ENCODE assay signal across 8 cellular contexts in genomic region chr18:33839452-33840225, GRCh38.
DNase-seq lines count a peak whose midpoint lies in the region; ATAC-seq and TF ChIP-seq lines count a peak whose summit lies in the region.

No MANE protein-coding gene starts in this region.

- H3K27me3 ChIP-seq in osteoblast (ENCODE audit: insufficient read depth, low read length), result no peaks in the 10 kb centered on the region

- DNase-seq in AG10803 (ENCODE audit: low read depth) (peak; percentile 35), HuH-7.5 (ENCODE audit: low spot score) (peak; percentile 16), OCI-M1 (lab: John Stamatoyannopoulos, UW) (peak; percentile 80), epithelial cell of proximal tubule (ENCODE audit: low read depth) (peak; percentile 43), osteoblast (ENCODE audit: insufficient read length, low spot score, missing footprints) (no peak)

- H3K4me1 ChIP-seq in osteoblast (ENCODE audit: insufficient read depth, low read length), result no peaks in the 10 kb centered on the region

- no peaks in the 10 kb centered on the region for H4K20me1 ChIP-seq in osteoblast (ENCODE audit: insufficient read depth, low read length)

- no peak overlapping the region for H2AFZ ChIP-seq in osteoblast (ENCODE audit: low read length)

- H3K79me2 ChIP-seq in osteoblast (ENCODE audit: insufficient read depth, low read length), result no peaks in the 10 kb centered on the region

- peak; percentile 80 for TF ChIP-seq CTCF in AG10803 (conservative IDR thresholded peaks at IDR 0.05; ENCODE audit: low read length)
- peak; percentile 91 for TF ChIP-seq CTCF in epithelial cell of proximal tubule (conservative IDR thresholded peaks at IDR 0.05; ENCODE audit: low read depth, low read length)
- TF ChIP-seq CTCF in osteoblast (IDR thresholded peaks at IDR 0.05; ENCODE audit: extremely low read depth, low read depth, low read length), result peak; percentile 71

- H3K4me3 ChIP-seq in AG10803 (ENCODE audit: low read length) (no peak overlapping the region), epithelial cell of proximal tubule (ENCODE audit: low read depth, low read length) (peak overlapping the region; percentile 6), osteoblast (ENCODE audit: insufficient read depth, low read length) (no peak overlapping the region)

- no peaks in the 10 kb centered on the region for H3K9me3 ChIP-seq in osteoblast (ENCODE audit: low read depth, low read length)

- H3K27ac ChIP-seq in osteoblast (ENCODE audit: low read depth, low read length), result no peak overlapping the region

- no peak overlapping the region for H3K4me2 ChIP-seq in osteoblast (ENCODE audit: insufficient read depth, low read length)

- no peaks in the 10 kb centered on the region for H3K36me3 ChIP-seq in osteoblast (ENCODE audit: insufficient read depth, low read length)

- ATAC-seq in GM19035 (IDR thresholded peaks at IDR 0.05; ENCODE audit: unreplicated experiment) (peak; percentile 73), HG02588 (IDR thresholded peaks at IDR 0.05; ENCODE audit: unreplicated experiment) (no peak), HG03196 (IDR thresholded peaks at IDR 0.05; ENCODE audit: unreplicated experiment) (no peak)
